ENCODE assay signal across 1 cellular context in the genomic region with DNA sequence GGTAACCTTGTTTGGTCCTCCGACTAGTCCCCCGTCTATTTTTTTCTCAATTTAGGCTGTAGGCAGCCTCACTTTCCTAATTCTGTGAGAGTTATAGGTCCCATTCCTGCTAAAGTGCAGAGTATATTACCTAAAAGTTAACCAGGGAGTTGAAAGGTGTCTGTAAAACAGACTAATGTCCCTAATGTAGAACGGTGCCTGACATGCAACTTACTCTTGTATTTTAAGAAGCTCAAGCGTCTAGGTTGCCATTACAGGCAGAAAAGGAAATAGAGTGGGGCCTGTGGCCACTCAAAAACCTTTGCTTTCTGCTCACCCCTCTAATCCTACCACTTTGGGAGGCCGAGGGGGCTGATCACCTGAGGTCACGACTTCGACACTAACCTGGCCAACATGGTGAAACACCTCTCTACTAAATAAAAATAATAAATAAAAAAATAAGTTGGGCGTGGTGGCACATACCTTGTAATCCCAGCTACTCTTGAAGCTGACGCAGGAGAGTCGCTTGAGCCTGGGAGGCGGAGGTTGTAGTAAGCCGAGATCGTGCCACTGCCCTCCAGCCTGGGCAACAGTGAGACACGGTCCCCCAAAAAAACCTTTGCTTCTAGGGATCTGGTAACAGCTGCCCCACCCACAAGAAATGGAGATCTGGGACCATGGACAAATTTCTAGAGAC.
TF ChIP-seq lines count a peak whose summit lies in the region.

No MANE protein-coding gene starts in this region.

TF ChIP-seq in IMR-90, 13 proteins besides CTCF, POLR2A, EP300 and RAD21:
- TF ChIP-seq NFE2L2 (IDR thresholded peaks at IDR 0.05; ENCODE audit: low read depth, low read length) (no peak), MXI1 (IDR thresholded peaks at IDR 0.05; ENCODE audit: borderline replicate concordance, low read depth, low read length) (no peak), RFX5 (IDR thresholded peaks at IDR 0.05; ENCODE audit: low read depth, low read length) (no peak), CEBPB (IDR thresholded peaks at IDR 0.05; ENCODE audit: low read depth, low read length) (no peak), SMC3 (IDR thresholded peaks at IDR 0.05; ENCODE audit: low read depth, low read length) (no peak), BHLHE40 (IDR thresholded peaks at IDR 0.05; ENCODE audit: low read depth, low read length) (no peak), RCOR1 (IDR thresholded peaks at IDR 0.05; ENCODE audit: insufficient replicate concordance, low read length) (no peak), MAZ (IDR thresholded peaks at IDR 0.05; ENCODE audit: borderline replicate concordance, low read depth, low read length) (no peak), FOS (IDR thresholded peaks at IDR 0.05; ENCODE audit: low read depth, low read length) (no peak), CHD1 (IDR thresholded peaks at IDR 0.05; ENCODE audit: low read depth, low read length) (no peak), MAFK (IDR thresholded peaks at IDR 0.05; ENCODE audit: low read depth, low read length) (no peak)
- TF ChIP-seq, protein P1, sequence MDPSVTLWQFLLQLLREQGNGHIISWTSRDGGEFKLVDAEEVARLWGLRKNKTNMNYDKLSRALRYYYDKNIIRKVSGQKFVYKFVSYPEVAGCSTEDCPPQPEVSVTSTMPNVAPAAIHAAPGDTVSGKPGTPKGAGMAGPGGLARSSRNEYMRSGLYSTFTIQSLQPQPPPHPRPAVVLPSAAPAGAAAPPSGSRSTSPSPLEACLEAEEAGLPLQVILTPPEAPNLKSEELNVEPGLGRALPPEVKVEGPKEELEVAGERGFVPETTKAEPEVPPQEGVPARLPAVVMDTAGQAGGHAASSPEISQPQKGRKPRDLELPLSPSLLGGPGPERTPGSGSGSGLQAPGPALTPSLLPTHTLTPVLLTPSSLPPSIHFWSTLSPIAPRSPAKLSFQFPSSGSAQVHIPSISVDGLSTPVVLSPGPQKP (IDR thresholded peaks at IDR 0.05; ENCODE audit: borderline replicate concordance, low read depth, low read length), result no peak
- TF ChIP-seq, protein P2, sequence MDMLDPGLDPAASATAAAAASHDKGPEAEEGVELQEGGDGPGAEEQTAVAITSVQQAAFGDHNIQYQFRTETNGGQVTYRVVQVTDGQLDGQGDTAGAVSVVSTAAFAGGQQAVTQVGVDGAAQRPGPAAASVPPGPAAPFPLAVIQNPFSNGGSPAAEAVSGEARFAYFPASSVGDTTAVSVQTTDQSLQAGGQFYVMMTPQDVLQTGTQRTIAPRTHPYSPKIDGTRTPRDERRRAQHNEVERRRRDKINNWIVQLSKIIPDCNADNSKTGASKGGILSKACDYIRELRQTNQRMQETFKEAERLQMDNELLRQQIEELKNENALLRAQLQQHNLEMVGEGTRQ (IDR thresholded peaks at IDR 0.05; ENCODE audit: low read depth, low read length), result no peak
